22 cellular contexts compared by ENCODE assay signal in the genomic region with DNA sequence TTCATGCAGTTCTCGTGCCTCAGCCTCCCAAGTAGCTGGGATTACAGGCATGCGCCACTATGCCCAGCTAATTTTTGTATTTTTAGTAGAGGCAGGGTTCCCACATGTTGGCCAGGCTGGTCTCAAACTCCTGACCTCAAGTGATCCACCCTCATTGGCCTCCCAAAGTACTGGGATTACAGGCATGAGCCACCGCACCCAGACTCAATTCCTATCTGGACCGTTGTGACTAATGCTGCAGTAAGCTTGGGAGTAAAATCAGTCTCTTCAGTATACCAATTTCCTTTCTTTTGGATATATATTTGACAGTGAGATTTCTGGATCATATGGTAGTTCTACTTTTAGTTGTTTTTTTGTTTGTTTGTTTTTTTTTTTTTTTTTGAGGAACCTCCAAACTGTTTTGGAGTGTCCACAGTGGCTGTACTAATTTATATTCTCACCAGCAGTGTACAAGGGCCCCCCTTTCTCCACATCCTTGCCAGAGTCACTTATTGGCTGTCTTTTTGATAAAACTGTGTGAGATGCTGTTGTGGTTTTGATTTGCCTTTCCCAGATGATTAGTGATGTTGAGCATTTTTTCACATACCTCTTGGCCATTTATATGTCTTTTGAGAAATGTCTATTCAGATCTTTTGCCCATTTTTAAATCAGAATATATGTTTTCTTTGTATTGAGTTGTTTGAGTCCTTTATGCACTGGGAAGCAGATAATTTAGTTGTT. TPM values are rescaled to one million over a fixed set of nuclear protein-coding genes. Genes with fewer than 3 reads are reported as not detected.
DNase-seq lines count a peak whose midpoint lies in the region; ATAC-seq and TF ChIP-seq lines count a peak whose summit lies in the region.
"Had no signal": no experiment of that assay in that cellular context is flagged by ENCODE, and none has a peak within 500 bp of the region (broad histone marks: within the 10 kb centered on the region; RNA-seq: fewer than 3 reads in every experiment).

No MANE protein-coding gene starts in this region.

- H3K9ac ChIP-seq in IMR-90 (ENCODE audit: low read depth, low read length) = no peak overlapping the region

- no peaks in the 10 kb centered on the region for H3K9me3 ChIP-seq in IMR-90 (ENCODE audit: control insufficient read depth, insufficient read depth, low read length)

- no peak overlapping the region for H4K5ac ChIP-seq in IMR-90 (ENCODE audit: low read depth, low read length)

- no peaks in the 10 kb centered on the region for H3K9me3 Mint-ChIP-seq in stimulated activated naive B cell treated with anti-CD40 and anti-IgM and Interleukin-4, amounts not matched to agents 10 μg/mL and 1 μg/mL and 100 μg/mL, for 72 hours

- BruUV-seq in IMR-90 (replicated peaks; lab: Mats Ljungman, UMichigan) = no TSS peak

- no peak overlapping the region for H2BK15ac ChIP-seq in IMR-90 (ENCODE audit: low read depth, low read length)

- peak overlapping the region; percentile 45; the same call in 1 of the 2 replicates for H2AK5ac ChIP-seq in IMR-90 (ENCODE audit: low read depth, low read length)

- ATAC-seq in IMR-90 (ENCODE audit: low read depth) (no peak), GM18868 (IDR thresholded peaks at IDR 0.05; ENCODE audit: unreplicated experiment) (no peak)
- no peak for ATAC-seq in stimulated activated naive B cell treated with anti-CD40 and anti-IgM and Interleukin-4, amounts not matched to agents 10 μg/mL and 1 μg/mL and 100 μg/mL, for 72 hours (replicated peaks)

- no peaks in the 10 kb centered on the region for H3K27me3 ChIP-seq in IMR-90 (ENCODE audit: control insufficient read depth, insufficient read depth, low read length)

- H3K4me2 ChIP-seq in IMR-90 (ENCODE audit: low read depth, low read length) = no peak overlapping the region

- no peak overlapping the region for H3K14ac ChIP-seq in IMR-90 (replicated peaks; ENCODE audit: low read depth, low read length)

- H2AK9ac ChIP-seq in IMR-90 (replicated peaks; ENCODE audit: low read depth, low read length, poor library complexity) = no peak overlapping the region

- H3K79me1 ChIP-seq in IMR-90 (ENCODE audit: low read depth in 1 of 2, low read length in 2 of 2) = peaks cover 16 to 47% of the 10 kb centered on the region in 2 experiments

- no peaks in the 10 kb centered on the region for H3K36me3 ChIP-seq in IMR-90 (ENCODE audit: control insufficient read depth, insufficient read depth, low read length)

- peak overlapping the region; percentile 29; the same call in 1 of the 2 replicates for H3K18ac ChIP-seq in IMR-90 (ENCODE audit: low read depth, low read length)

- H3K36me3 Mint-ChIP-seq in stimulated activated naive B cell treated with anti-CD40 and anti-IgM and Interleukin-4, amounts not matched to agents 10 μg/mL and 1 μg/mL and 100 μg/mL, for 72 hours = no peaks in the 10 kb centered on the region

- no peak for TF ChIP-seq CTCF in IMR-90 (conservative IDR thresholded peaks at IDR 0.05; ENCODE audit: low read depth, low read length)

- H4K8ac ChIP-seq in IMR-90 (ENCODE audit: low read depth in 2 of 2, low read length in 2 of 2) = no peak overlapping the region

- no peak overlapping the region for H2AFZ ChIP-seq in IMR-90 (replicated peaks; ENCODE audit: low read length, poor library complexity)

- no peak overlapping the region for H2BK120ac ChIP-seq in IMR-90 (ENCODE audit: low read depth, low read length)

- H3K27me3 Mint-ChIP-seq in stimulated activated naive B cell treated with anti-CD40 and anti-IgM and Interleukin-4, amounts not matched to agents 10 μg/mL and 1 μg/mL and 100 μg/mL, for 72 hours = no peaks in the 10 kb centered on the region

- peaks cover 10% of the 10 kb centered on the region for H3K9me1 ChIP-seq in IMR-90 (ENCODE audit: insufficient read depth, low read length)

- DNase-seq in Daoy (ENCODE audit: low read depth) = peak; percentile 15
- peak; percentile 33 for DNase-seq in IMR-90
- peak; percentile 36 for DNase-seq in amniotic epithelial cell (ENCODE audit: low read depth)
- peak; percentile 40 for DNase-seq in iris pigment epithelial cell (ENCODE audit: low read depth)
- no peak for DNase-seq in ureter (ENCODE audit: low spot score)
- DNase-seq in stimulated activated naive B cell treated with anti-CD40 and anti-IgM and Interleukin-4, amounts not matched to agents 10 μg/mL and 1 μg/mL and 100 μg/mL, for 72 hours = no peak
- DNase-seq in cardiac septum (ENCODE audit: low spot score) = no peak
- DNase-seq: ACHN, AML-193, DMS79, GDM1, GOT3, KBM-7, NCI-H1417, NCI-H187, NCI-H2107, NCI-H510A treated with DMSO at 0.1 percent for 48 hours, NCI-H82, OCI-M1, SIG-M5 had no signal

- no peak overlapping the region for H3K27ac Mint-ChIP-seq in stimulated activated naive B cell treated with anti-CD40 and anti-IgM and Interleukin-4, amounts not matched to agents 10 μg/mL and 1 μg/mL and 100 μg/mL, for 72 hours

- peaks cover 34% of the 10 kb centered on the region for H3K4me1 ChIP-seq in IMR-90 (ENCODE audit: control insufficient read depth, insufficient read depth, low read length)

- TF ChIP-seq RAD21 in IMR-90 (IDR thresholded peaks at IDR 0.05; ENCODE audit: low read length) = no peak

- in situ Hi-C loops in IMR-90 (cut with MboI; ENCODE audit: low sequenced_read_pairs) = no loop called here

- H3K27ac ChIP-seq in IMR-90 (ENCODE audit: insufficient read depth, low read length) = peak overlapping the region; percentile 72; the same call in 1 of the 2 replicates
- H3K27ac ChIP-seq: C4-2B had no signal

- dilution Hi-C loops in IMR-90 (cut with HindIII; ENCODE audit: low sequenced_read_pairs, unreplicated experiment) = no loop called here

- POLR2A ChIA-PET in IMR-90 (lab: Charles Lee; ENCODE audit: unreplicated experiment) = no interaction called here

- H3K4me1 Mint-ChIP-seq in stimulated activated naive B cell treated with anti-CD40 and anti-IgM and Interleukin-4, amounts not matched to agents 10 μg/mL and 1 μg/mL and 100 μg/mL, for 72 hours = peaks cover 2 to 11% of the 10 kb centered on the region in 2 donors

- H4K91ac ChIP-seq in IMR-90 (ENCODE audit: insufficient read depth, low read depth, low read length) = no peak overlapping the region

- H3K4me3 Mint-ChIP-seq in stimulated activated naive B cell treated with anti-CD40 and anti-IgM and Interleukin-4, amounts not matched to agents 10 μg/mL and 1 μg/mL and 100 μg/mL, for 72 hours = no peak overlapping the region

- TF ChIP-seq POLR2A in IMR-90 (IDR thresholded peaks at IDR 0.05; ENCODE audit: low read depth, low read length) = no peak

- no peak overlapping the region for H3K4me3 ChIP-seq in IMR-90 (ENCODE audit: insufficient read depth, low read depth, low read length)

- no peak overlapping the region for H3K23ac ChIP-seq in IMR-90 (ENCODE audit: low read depth, low read length)

- intact Hi-C loops in IMR-90 (cut with micrococcal nuclease) (loop anchor here (1.0 kb wide), 1 partner anchor 46 kb away; no protein-coding TSS in a partner anchor), cardiac septum (cut with DNase I) (no loop called here)

- no peaks in the 10 kb centered on the region for H4K20me1 ChIP-seq in IMR-90 (ENCODE audit: insufficient read depth, low read length)

- no peak overlapping the region for H3K56ac ChIP-seq in IMR-90 (ENCODE audit: extremely low read depth, insufficient read depth, low read length)

- H3K4ac ChIP-seq in IMR-90 (ENCODE audit: low read depth, low read length) = 0 out of 2 replicates have a peak overlapping the region, but pooled peaks have one; percentile 17

- no CpG with 5 or more reads among the region's 4 CpGs for WGBS in IMR-90 (ENCODE audit: extremely low coverage in 2 of 2, insufficient read length in 1 of 2), 2 experiments

- peak overlapping the region; percentile 99 for H2BK5ac ChIP-seq in IMR-90 (ENCODE audit: low read depth, low read length, poor library complexity, severe bottlenecking)

- no peak overlapping the region for H2BK20ac ChIP-seq in IMR-90 (ENCODE audit: low read depth, low read length)

- CTCF ChIA-PET in IMR-90 (lab: Yijun Ruan, JAX) = interaction anchor here (1.4 kb wide), 1 partner anchor 45 kb away, joined by 5 read pairs; no protein-coding TSS in a partner anchor

TF ChIP-seq in IMR-90, 13 proteins besides CTCF, POLR2A, EP300 and RAD21:
- TF ChIP-seq CEBPB (IDR thresholded peaks at IDR 0.05; ENCODE audit: low read depth, low read length) (no peak), SMC3 (IDR thresholded peaks at IDR 0.05; ENCODE audit: low read depth, low read length) (no peak), BHLHE40 (IDR thresholded peaks at IDR 0.05; ENCODE audit: low read depth, low read length) (no peak), MXI1 (IDR thresholded peaks at IDR 0.05; ENCODE audit: borderline replicate concordance, low read depth, low read length) (no peak), RCOR1 (IDR thresholded peaks at IDR 0.05; ENCODE audit: insufficient replicate concordance, low read length) (no peak), RFX5 (IDR thresholded peaks at IDR 0.05; ENCODE audit: low read depth, low read length) (no peak), MAZ (IDR thresholded peaks at IDR 0.05; ENCODE audit: borderline replicate concordance, low read depth, low read length) (no peak), NFE2L2 (IDR thresholded peaks at IDR 0.05; ENCODE audit: low read depth, low read length) (no peak), ELK1 (IDR thresholded peaks at IDR 0.05; ENCODE audit: borderline replicate concordance, low read depth, low read length) (no peak)
- TF ChIP-seq, protein P1, sequence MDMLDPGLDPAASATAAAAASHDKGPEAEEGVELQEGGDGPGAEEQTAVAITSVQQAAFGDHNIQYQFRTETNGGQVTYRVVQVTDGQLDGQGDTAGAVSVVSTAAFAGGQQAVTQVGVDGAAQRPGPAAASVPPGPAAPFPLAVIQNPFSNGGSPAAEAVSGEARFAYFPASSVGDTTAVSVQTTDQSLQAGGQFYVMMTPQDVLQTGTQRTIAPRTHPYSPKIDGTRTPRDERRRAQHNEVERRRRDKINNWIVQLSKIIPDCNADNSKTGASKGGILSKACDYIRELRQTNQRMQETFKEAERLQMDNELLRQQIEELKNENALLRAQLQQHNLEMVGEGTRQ (IDR thresholded peaks at IDR 0.05; ENCODE audit: low read depth, low read length) = no peak

RNA-seq across cellular contexts. Expression of gene EVL, which starts 37.3 kb away (rescaled TPM):
- 18.6 and 40.1 TPM in 2 replicates for total RNA-seq in Daoy (2014; rRNA removed; shearing (Covaris generic))
- total RNA-seq in IMR-90 (2012; rRNA removed) = 7.2 TPM in 2 replicates
- polyA plus RNA-seq in IMR-90 (2012; rRNA removed) = 36.5 and 36.6 TPM in 2 replicates
- 23.4 and 26.6 TPM in 2 replicates for polyA plus RNA-seq in IMR-90 (2012; cell fraction: cytosol; rRNA removed)
- polyA plus RNA-seq in IMR-90 (2012; cell fraction: nucleus; rRNA removed; ENCODE audit: low replicate concordance) = 208 and 301 TPM in 2 replicates
- 121 TPM for total RNA-seq in ureter
- 46.3 TPM for total RNA-seq in cardiac septum

Comparison
In these comparisons a context has a peak if more than half of its experiments do, and no peak if none do; other contexts are left out.
1. DNase-seq: peak in Daoy (single experiment), IMR-90 (single experiment), amniotic epithelial cell (single experiment) and iris pigment epithelial cell (single experiment); none in ureter (single experiment), stimulated activated naive B cell treated with anti-CD40 and anti-IgM and Interleukin-4, amounts not matched to agents 10 μg/mL and 1 μg/mL and 100 μg/mL, for 72 hours (single experiment) and cardiac septum (single experiment).